In genomic region chr7:74438327-74438726, GRCh38 we compare ENCODE assay signal across 8 cellular contexts.
"Had no signal": no experiment of that assay in that cellular context is flagged by ENCODE, and none has a peak within 500 bp of the region (broad histone marks: within the 10 kb centered on the region; RNA-seq: fewer than 3 reads in every experiment).

No MANE protein-coding gene starts in this region.

- ATAC-seq: GM12878 had no signal

- H3K4me3 ChIP-seq: GM12878 had no signal

- DNase-seq: GDM1, GF-D8 had no signal

- FAIRE-seq: G401.6, GM12878, GM12891, GM12892, GM18507, GM19239 had no signal
